ENCODE assay signal across 19 cellular contexts in genomic region chr16:68062910-68063393, GRCh38. TPM values are rescaled to one million over a fixed set of nuclear protein-coding genes. Genes with fewer than 3 reads are reported as not detected.
DNase-seq lines count a peak whose midpoint lies in the region; ATAC-seq lines count a peak whose summit lies in the region.
"Had no signal": no experiment of that assay in that cellular context is flagged by ENCODE, and none has a peak within 500 bp of the region (broad histone marks: within the 10 kb centered on the region; RNA-seq: fewer than 3 reads in every experiment).

No MANE protein-coding gene starts in this region.

- intact Hi-C loops in activated CD4-positive, alpha-beta T cell treated with anti-CD3 and anti-CD28 coated beads, Interleukin-2, amount 10 ng/mL, durations not matched to agents 24 days and 14 days (cut with micrococcal nuclease), result no loop called here

- H3K27ac Mint-ChIP-seq in activated CD4-positive, alpha-beta T cell treated with anti-CD3 and anti-CD28 coated beads, Interleukin-2, amount 10 ng/mL, durations not matched to agents 24 days and 14 days, result peak overlapping the region; percentile 88
- peak overlapping the region; percentile 87 for H3K27ac Mint-ChIP-seq in T-helper 2 cell treated with Interferon-gamma antibody and Interleukin-4, amounts not matched to agents 5 μg/mL and 100 μg/mL, for 36 hours
- peak overlapping the region; percentile 90 to 91 for H3K27ac Mint-ChIP-seq in effector memory CD8-positive, alpha-beta T cell
- H3K27ac Mint-ChIP-seq in stimulated activated naive CD8-positive, alpha-beta T cell treated with anti-CD3 and anti-CD28 coated beads, Interleukin-15, Interleukin-2, amounts not matched to agents 100 ng/mL and 50 ng/mL, for 24 hours, result peak overlapping the region; percentile 83
- H3K27ac Mint-ChIP-seq: GM23338, nephron had no signal

- peak; percentile 86 for ATAC-seq in effector memory CD8-positive, alpha-beta T cell (replicated peaks)
- ATAC-seq: GM23338, left ventricle myocardium superior had no signal

- H3K36me3 Mint-ChIP-seq in activated CD4-positive, alpha-beta T cell treated with anti-CD3 and anti-CD28 coated beads, Interleukin-2, amount 10 ng/mL, durations not matched to agents 24 days and 14 days (ENCODE audit: low read depth), result peaks cover 63% of the 10 kb centered on the region
- peaks cover 56% of the 10 kb centered on the region for H3K36me3 Mint-ChIP-seq in T-helper 2 cell treated with Interferon-gamma antibody and Interleukin-4, amounts not matched to agents 5 μg/mL and 100 μg/mL, for 36 hours (ENCODE audit: low read depth)
- H3K36me3 Mint-ChIP-seq in effector memory CD8-positive, alpha-beta T cell (ENCODE audit: insufficient read depth), result no peaks in the 10 kb centered on the region
- H3K36me3 Mint-ChIP-seq in stimulated activated naive CD8-positive, alpha-beta T cell treated with anti-CD3 and anti-CD28 coated beads, Interleukin-15, Interleukin-2, amounts not matched to agents 100 ng/mL and 50 ng/mL, for 24 hours (ENCODE audit: low read depth), result peaks cover 65% of the 10 kb centered on the region

- H3K4me3 Mint-ChIP-seq in activated CD4-positive, alpha-beta T cell treated with anti-CD3 and anti-CD28 coated beads, Interleukin-2, amount 10 ng/mL, durations not matched to agents 24 days and 14 days, result peak overlapping the region; percentile 54
- peak overlapping the region; percentile 47 for H3K4me3 Mint-ChIP-seq in T-helper 2 cell treated with Interferon-gamma antibody and Interleukin-4, amounts not matched to agents 5 μg/mL and 100 μg/mL, for 36 hours
- H3K4me3 Mint-ChIP-seq in effector memory CD8-positive, alpha-beta T cell, result peak overlapping the region; percentile 75 to 76
- H3K4me3 Mint-ChIP-seq in stimulated activated naive CD8-positive, alpha-beta T cell treated with anti-CD3 and anti-CD28 coated beads, Interleukin-15, Interleukin-2, amounts not matched to agents 100 ng/mL and 50 ng/mL, for 24 hours, result no peak overlapping the region
- H3K4me3 Mint-ChIP-seq: GM23338, nephron had no signal

- DNase-seq in activated CD4-positive, alpha-beta T cell treated with anti-CD3 and anti-CD28 coated beads, Interleukin-2, amount 10 ng/mL, durations not matched to agents 24 days and 14 days, result peak; percentile 83
- no peak for DNase-seq in activated CD4-positive, alpha-beta T cell treated with anti-CD3 and anti-CD28 coated beads for 48 hours
- DNase-seq in T-helper 2 cell treated with Interferon-gamma antibody and Interleukin-4, amounts not matched to agents 5 μg/mL and 100 μg/mL, for 36 hours (ENCODE audit: low spot score), result peak; percentile 48
- DNase-seq in effector memory CD8-positive, alpha-beta T cell, result peak; percentile 48 to 62 (median 49)
- DNase-seq in glomerular visceral epithelial cell (ENCODE audit: extremely low spot score) (no peak), T1000 (lab: John Stamatoyannopoulos, UW) (no peak)
- no peak for DNase-seq in stimulated activated CD4-positive, alpha-beta T cell treated with anti-CD3 and anti-CD28 coated beads, Interleukin-4, amount 100 ng/mL, for 1 hour
- DNase-seq: activated CD4-positive, alpha-beta T cell treated with anti-CD3 and anti-CD28 coated beads, Interleukin-2, amount 50 U/mL, for 48 hours; left ventricle myocardium superior; NCI-H146; NCI-H446; SJCRH30; testis had no signal

- H3K27me3 Mint-ChIP-seq in activated CD4-positive, alpha-beta T cell treated with anti-CD3 and anti-CD28 coated beads, Interleukin-2, amount 10 ng/mL, durations not matched to agents 24 days and 14 days, result no peaks in the 10 kb centered on the region
- H3K27me3 Mint-ChIP-seq in T-helper 2 cell treated with Interferon-gamma antibody and Interleukin-4, amounts not matched to agents 5 μg/mL and 100 μg/mL, for 36 hours (ENCODE audit: low read depth), result no peaks in the 10 kb centered on the region
- H3K27me3 Mint-ChIP-seq in effector memory CD8-positive, alpha-beta T cell, result no peaks in the 10 kb centered on the region
- no peaks in the 10 kb centered on the region for H3K27me3 Mint-ChIP-seq in stimulated activated naive CD8-positive, alpha-beta T cell treated with anti-CD3 and anti-CD28 coated beads, Interleukin-15, Interleukin-2, amounts not matched to agents 100 ng/mL and 50 ng/mL, for 24 hours

- H3K9me3 Mint-ChIP-seq in activated CD4-positive, alpha-beta T cell treated with anti-CD3 and anti-CD28 coated beads, Interleukin-2, amount 10 ng/mL, durations not matched to agents 24 days and 14 days, result no peaks in the 10 kb centered on the region
- H3K9me3 Mint-ChIP-seq in T-helper 2 cell treated with Interferon-gamma antibody and Interleukin-4, amounts not matched to agents 5 μg/mL and 100 μg/mL, for 36 hours, result no peaks in the 10 kb centered on the region
- no peaks in the 10 kb centered on the region for H3K9me3 Mint-ChIP-seq in effector memory CD8-positive, alpha-beta T cell
- no peaks in the 10 kb centered on the region for H3K9me3 Mint-ChIP-seq in stimulated activated naive CD8-positive, alpha-beta T cell treated with anti-CD3 and anti-CD28 coated beads, Interleukin-15, Interleukin-2, amounts not matched to agents 100 ng/mL and 50 ng/mL, for 24 hours
- H3K9me3 Mint-ChIP-seq: GM23338, nephron had no signal

- peaks cover 62% of the 10 kb centered on the region for H3K4me1 Mint-ChIP-seq in activated CD4-positive, alpha-beta T cell treated with anti-CD3 and anti-CD28 coated beads, Interleukin-2, amount 10 ng/mL, durations not matched to agents 24 days and 14 days
- peaks cover 75% of the 10 kb centered on the region for H3K4me1 Mint-ChIP-seq in T-helper 2 cell treated with Interferon-gamma antibody and Interleukin-4, amounts not matched to agents 5 μg/mL and 100 μg/mL, for 36 hours (ENCODE audit: low read depth)
- peaks cover 67 to 74% of the 10 kb centered on the region in 2 donors for H3K4me1 Mint-ChIP-seq in effector memory CD8-positive, alpha-beta T cell (ENCODE audit: low read depth in 2 of 2)
- H3K4me1 Mint-ChIP-seq in stimulated activated naive CD8-positive, alpha-beta T cell treated with anti-CD3 and anti-CD28 coated beads, Interleukin-15, Interleukin-2, amounts not matched to agents 100 ng/mL and 50 ng/mL, for 24 hours (ENCODE audit: low read depth), result peaks cover 65% of the 10 kb centered on the region

RNA-seq across cellular contexts. Expression of gene NFATC3, which starts 22.2 kb away (rescaled TPM):
- total RNA-seq in activated CD4-positive, alpha-beta T cell treated with anti-CD3 and anti-CD28 coated beads, Interleukin-2, amount 10 ng/mL, durations not matched to agents 24 days and 14 days, result 143 and 146 TPM in 2 replicates

RNA-seq across cellular contexts. Expression of gene DUS2, which starts 39.9 kb away (rescaled TPM):
- 35.3 and 42.6 TPM in 2 replicates for total RNA-seq in activated CD4-positive, alpha-beta T cell treated with anti-CD3 and anti-CD28 coated beads, Interleukin-2, amount 10 ng/mL, durations not matched to agents 24 days and 14 days

RNA-seq across cellular contexts. Expression of gene DDX28, which starts 39.9 kb away (rescaled TPM):
- total RNA-seq in activated CD4-positive, alpha-beta T cell treated with anti-CD3 and anti-CD28 coated beads, Interleukin-2, amount 10 ng/mL, durations not matched to agents 24 days and 14 days, result 23.9 and 26.1 TPM in 2 replicates

RNA-seq across cellular contexts. Expression of gene DPEP2NB, which starts 47.2 kb away (rescaled TPM):
- total RNA-seq in activated CD4-positive, alpha-beta T cell treated with anti-CD3 and anti-CD28 coated beads, Interleukin-2, amount 10 ng/mL, durations not matched to agents 24 days and 14 days, result not detected in 2 replicates
- total RNA-seq: A172, endothelial cell of umbilical vein, frontal cortex, GM23338, left ventricle myocardium superior, SJCRH30 had no signal

Comparison
In these comparisons a context has a peak if more than half of its experiments do, and no peak if none do; other contexts are left out.
1. DNase-seq: peak in activated CD4-positive, alpha-beta T cell treated with anti-CD3 and anti-CD28 coated beads, Interleukin-2, amount 10 ng/mL, durations not matched to agents 24 days and 14 days (single experiment), T-helper 2 cell treated with Interferon-gamma antibody and Interleukin-4, amounts not matched to agents 5 μg/mL and 100 μg/mL, for 36 hours (single experiment) and effector memory CD8-positive, alpha-beta T cell (3 of 3); none in activated CD4-positive, alpha-beta T cell treated with anti-CD3 and anti-CD28 coated beads for 48 hours (single experiment), glomerular visceral epithelial cell (single experiment), T1000 (single experiment) and stimulated activated CD4-positive, alpha-beta T cell treated with anti-CD3 and anti-CD28 coated beads, Interleukin-4, amount 100 ng/mL, for 1 hour (single experiment).
2. Peak in every context shown above with its lines, with median percentiles within 50 percentile points of each other: H3K27ac Mint-ChIP-seq.